ENCODE assay signal across 13 cellular contexts in genomic region chr1:47433453-47434050, GRCh38. TPM values are rescaled to one million over a fixed set of nuclear protein-coding genes. Genes with fewer than 3 reads are reported as not detected.
DNase-seq lines count a peak whose midpoint lies in the region; ATAC-seq and TF ChIP-seq lines count a peak whose summit lies in the region.
"Had no signal": no experiment of that assay in that cellular context is flagged by ENCODE, and none has a peak within 500 bp of the region (broad histone marks: within the 10 kb centered on the region; RNA-seq: fewer than 3 reads in every experiment).

No MANE protein-coding gene starts in this region.

- peaks cover 7 to 26% of the 10 kb centered on the region in 2 experiments; a peak in 3 of 4 replicates for H3K79me1 ChIP-seq in IMR-90 (ENCODE audit: low read depth in 1 of 2, low read length in 2 of 2)

- H2BK15ac ChIP-seq in IMR-90 (ENCODE audit: low read depth, low read length): no peak overlapping the region

- H2AK5ac ChIP-seq in IMR-90 (ENCODE audit: low read depth, low read length): no peak overlapping the region

- no peak overlapping the region for H2BK120ac ChIP-seq in IMR-90 (ENCODE audit: low read depth, low read length)

- no peak overlapping the region for H4K5ac ChIP-seq in IMR-90 (ENCODE audit: low read depth, low read length)

- H3K27me3 ChIP-seq in CD4-positive, alpha-beta T cell (ENCODE audit: control insufficient read depth, insufficient read depth, low read length): peaks cover 34% of the 10 kb centered on the region
- peaks cover 4% of the 10 kb centered on the region for H3K27me3 ChIP-seq in IMR-90 (ENCODE audit: control insufficient read depth, insufficient read depth, low read length)

- H3K4me2 ChIP-seq in IMR-90 (ENCODE audit: low read depth, low read length): no peak overlapping the region

- H3K18ac ChIP-seq in IMR-90 (ENCODE audit: low read depth, low read length): no peak overlapping the region

- no peak for TF ChIP-seq CTCF in CD4-positive, alpha-beta T cell (IDR thresholded peaks at IDR 0.05)
- TF ChIP-seq CTCF in IMR-90 (conservative IDR thresholded peaks at IDR 0.05; ENCODE audit: low read depth, low read length) (no peak), endothelial cell (IDR thresholded peaks at IDR 0.05; ENCODE audit: unreplicated experiment) (no peak), neural crest cell (conservative IDR thresholded peaks at IDR 0.05) (no peak)

- H3K4ac ChIP-seq in IMR-90 (ENCODE audit: low read depth, low read length): no peak overlapping the region

- peaks cover 12% of the 10 kb centered on the region for H3K4me1 ChIP-seq in IMR-90 (ENCODE audit: control insufficient read depth, insufficient read depth, low read length)

- intact Hi-C loops in CD4-positive, alpha-beta T cell (cut with DNase I, micrococcal nuclease): loop anchor here (2.0 to 10.0 kb wide), 4 partner anchors 101 to 709 kb away; partner anchors contain the start of genes CMPK1 (in 1 of the 2) and STIL (in 1 of the 2)
- intact Hi-C loops in IMR-90 (cut with micrococcal nuclease): loop anchor here (10.0 kb wide), 1 partner anchor 99 kb away; the partner anchor contains the start of gene CMPK1

- H4K20me1 ChIP-seq in IMR-90 (ENCODE audit: insufficient read depth, low read length): peaks cover 4% of the 10 kb centered on the region; the same call in 1 of the 2 replicates

- BruUV-seq in IMR-90 (replicated peaks; lab: Mats Ljungman, UMichigan): no TSS peak

- H3K9me3 Mint-ChIP-seq in CD4-positive, alpha-beta T cell: no peaks in the 10 kb centered on the region
- no peaks in the 10 kb centered on the region for H3K9me3 Mint-ChIP-seq in endothelial cell (ENCODE audit: unreplicated experiment)
- no peaks in the 10 kb centered on the region for H3K9me3 Mint-ChIP-seq in neural crest cell

- no peak overlapping the region for H3K23ac ChIP-seq in IMR-90 (ENCODE audit: low read depth, low read length)

- H3K27me3 Mint-ChIP-seq in CD4-positive, alpha-beta T cell: peaks cover 69% of the 10 kb centered on the region
- H3K27me3 Mint-ChIP-seq in endothelial cell (ENCODE audit: unreplicated experiment) (peaks cover 25% of the 10 kb centered on the region), neural crest cell (ENCODE audit: low read depth) (peaks cover 76% of the 10 kb centered on the region)

- H3K27ac Mint-ChIP-seq in CD4-positive, alpha-beta T cell: no peak overlapping the region
- peak overlapping the region; percentile 30 for H3K27ac Mint-ChIP-seq in endothelial cell (ENCODE audit: unreplicated experiment)
- H3K27ac Mint-ChIP-seq in neural crest cell (ENCODE audit: unreplicated experiment): peak overlapping the region; percentile 46

- no peak overlapping the region for H4K8ac ChIP-seq in IMR-90 (ENCODE audit: low read depth in 2 of 2, low read length in 2 of 2)

- TF ChIP-seq POLR2A in IMR-90 (IDR thresholded peaks at IDR 0.05; ENCODE audit: low read depth, low read length): no peak

- H3K36me3 ChIP-seq in IMR-90 (ENCODE audit: control insufficient read depth, insufficient read depth, low read length): no peaks in the 10 kb centered on the region
- H3K36me3 ChIP-seq: heart right ventricle had no signal

- H3K4me3 ChIP-seq in IMR-90 (ENCODE audit: insufficient read depth, low read depth, low read length): no peak overlapping the region

- WGBS in IMR-90 (ENCODE audit: extremely low coverage in 2 of 2, insufficient read length in 1 of 2), 2 experiments: 52% methylated on average over 9 of the region's 33 CpGs; no CpG with 5 or more reads in 1 of the 2 experiments

- H3K9me3 ChIP-seq in CD4-positive, alpha-beta T cell (ENCODE audit: control insufficient read depth, low read length): no peaks in the 10 kb centered on the region
- H3K9me3 ChIP-seq in IMR-90 (ENCODE audit: control insufficient read depth, insufficient read depth, low read length): no peaks in the 10 kb centered on the region
- H3K9me3 ChIP-seq: heart right ventricle had no signal

- ATAC-seq in CD4-positive, alpha-beta T cell (ENCODE audit: poor library complexity): no peak
- ATAC-seq in IMR-90 (ENCODE audit: low read depth): no peak

- no peak overlapping the region for H3K14ac ChIP-seq in IMR-90 (replicated peaks; ENCODE audit: low read depth, low read length)

- no peak overlapping the region for H3K9ac ChIP-seq in IMR-90 (ENCODE audit: low read depth, low read length)

- DNase-seq in CD4-positive, alpha-beta T cell: no peak
- DNase-seq in IMR-90 (no peak), endothelial cell (ENCODE audit: low spot score) (no peak), neural crest cell (ENCODE audit: low read depth, low spot score) (no peak), NCI-H524 treated with DMSO at 0.1 percent for 48 hours (lab: John Stamatoyannopoulos, UW) (no peak), NCI-H2196 (lab: John Stamatoyannopoulos, UW; ENCODE audit: unreplicated experiment) (no peak), hepatic stellate cell (ENCODE audit: low spot score) (no peak), NCI-H1417 (lab: John Stamatoyannopoulos, UW) (no peak)
- DNase-seq: cortex of kidney; NCI-H2029 treated with DMSO at 0.1 percent for 48 hours; stimulated activated CD4-positive, alpha-beta T cell treated with anti-CD3 and anti-CD28 coated beads, Interleukin-12 subunit alpha, Interleukin-12 subunit beta, amount 100 ng/mL, for 4 hours had no signal

- in situ Hi-C loops in IMR-90 (cut with MboI; ENCODE audit: low sequenced_read_pairs): no loop called here

- H3K4me1 Mint-ChIP-seq in CD4-positive, alpha-beta T cell (ENCODE audit: low read depth): peaks cover 45% of the 10 kb centered on the region
- H3K4me1 Mint-ChIP-seq in endothelial cell (ENCODE audit: unreplicated experiment) (peaks cover 40% of the 10 kb centered on the region), neural crest cell (peaks cover 48% of the 10 kb centered on the region)

- H2BK20ac ChIP-seq in IMR-90 (ENCODE audit: low read depth, low read length): no peak overlapping the region

- H3K4me3 Mint-ChIP-seq in CD4-positive, alpha-beta T cell: peak overlapping the region; percentile 84
- H3K4me3 Mint-ChIP-seq in endothelial cell (ENCODE audit: unreplicated experiment): peak overlapping the region; percentile 84
- H3K4me3 Mint-ChIP-seq in neural crest cell: peak overlapping the region; percentile 98

- H2AFZ ChIP-seq in IMR-90 (replicated peaks; ENCODE audit: low read length, poor library complexity): peak overlapping the region; percentile 3

- no peaks in the 10 kb centered on the region for H3K36me3 Mint-ChIP-seq in CD4-positive, alpha-beta T cell (ENCODE audit: low read depth)
- H3K36me3 Mint-ChIP-seq in endothelial cell (ENCODE audit: low read depth, unreplicated experiment) (no peaks in the 10 kb centered on the region), neural crest cell (ENCODE audit: low read depth) (peaks cover 11% of the 10 kb centered on the region)

- POLR2A ChIA-PET in CD4-positive, alpha-beta T cell (lab: Charles Lee): interaction anchor here (0.7 kb wide), 1 partner anchor 16 kb away, joined by 3 read pairs; no protein-coding TSS in a partner anchor
- POLR2A ChIA-PET in IMR-90 (lab: Charles Lee; ENCODE audit: unreplicated experiment): no interaction called here

- H2AK9ac ChIP-seq in IMR-90 (replicated peaks; ENCODE audit: low read depth, low read length, poor library complexity): peak overlapping the region; percentile 74

- H2BK5ac ChIP-seq in IMR-90 (ENCODE audit: low read depth, low read length, poor library complexity, severe bottlenecking): no peak overlapping the region

- H3K9me1 ChIP-seq in IMR-90 (ENCODE audit: insufficient read depth, low read length): peaks cover 7% of the 10 kb centered on the region

- TF ChIP-seq RAD21 in IMR-90 (IDR thresholded peaks at IDR 0.05; ENCODE audit: low read length): no peak

- dilution Hi-C loops in IMR-90 (cut with HindIII; ENCODE audit: low sequenced_read_pairs, unreplicated experiment): no loop called here

- no peak overlapping the region for H4K91ac ChIP-seq in IMR-90 (ENCODE audit: insufficient read depth, low read depth, low read length)

- CTCF ChIA-PET in CD4-positive, alpha-beta T cell (lab: Charles Lee): interaction anchor here (1.2 to 1.3 kb wide), 2 partner anchors 277 to 293 kb away, joined by 3 to 7 read pairs; no protein-coding TSS in a partner anchor
- CTCF ChIA-PET in IMR-90 (lab: Yijun Ruan, JAX): interaction anchor here (1.2 to 2.6 kb wide), 4 partner anchors 9 to 292 kb away, joined by 3 to 7 read pairs (median 3); no protein-coding TSS in a partner anchor

- no peak overlapping the region for H3K56ac ChIP-seq in IMR-90 (ENCODE audit: extremely low read depth, insufficient read depth, low read length)

- no peak overlapping the region for H3K27ac ChIP-seq in CD4-positive, alpha-beta T cell (ENCODE audit: low read depth, low read length)
- H3K27ac ChIP-seq in IMR-90 (ENCODE audit: insufficient read depth, low read length): no peak overlapping the region
- H3K27ac ChIP-seq: heart right ventricle had no signal

TF ChIP-seq in IMR-90, 13 proteins besides CTCF, POLR2A, EP300 and RAD21 (continues in another document):
- TF ChIP-seq RFX5 (IDR thresholded peaks at IDR 0.05; ENCODE audit: low read depth, low read length) (no peak), USF2 (IDR thresholded peaks at IDR 0.05; ENCODE audit: low read depth, low read length) (no peak), MAZ (IDR thresholded peaks at IDR 0.05; ENCODE audit: borderline replicate concordance, low read depth, low read length) (no peak), NFE2L2 (IDR thresholded peaks at IDR 0.05; ENCODE audit: low read depth, low read length) (no peak), CEBPB (IDR thresholded peaks at IDR 0.05; ENCODE audit: low read depth, low read length) (no peak), CHD1 (IDR thresholded peaks at IDR 0.05; ENCODE audit: low read depth, low read length) (no peak)

RNA-seq across cellular contexts. Expression of gene FOXD2, which starts 4.3 kb away (rescaled TPM):
- under 1 TPM; 0.22 to 0.34 TPM for total RNA-seq in CD4-positive, alpha-beta T cell
- total RNA-seq in IMR-90 (2012; rRNA removed): under 0.01 TPM in 2 replicates
- 0.03 and 0.04 TPM in 2 replicates for polyA plus RNA-seq in IMR-90 (2012; rRNA removed)
- polyA plus RNA-seq in IMR-90 (2012; cell fraction: cytosol; rRNA removed): 0.03 and 0.10 TPM in 2 replicates
- polyA plus RNA-seq in IMR-90 (2012; cell fraction: nucleus; rRNA removed; ENCODE audit: low replicate concordance): 0.10 and 0.17 TPM in 2 replicates
- total RNA-seq in endothelial cell (ENCODE audit: unreplicated experiment): 0.15 TPM
- 17.3 and 19.4 TPM in 2 replicates for total RNA-seq in neural crest cell

RNA-seq across cellular contexts. Expression of gene FOXE3, which starts 17.5 kb away (rescaled TPM):
- total RNA-seq in CD4-positive, alpha-beta T cell: not detected
- total RNA-seq in IMR-90 (2012; rRNA removed): not detected in 2 replicates
- 0.12 TPM in 1 of 2 replicates, not detected in the other for polyA plus RNA-seq in IMR-90 (2012; rRNA removed)
- 0.03 and 0.13 TPM in 2 replicates for polyA plus RNA-seq in IMR-90 (2012; cell fraction: cytosol; rRNA removed)
- polyA plus RNA-seq in IMR-90 (2012; cell fraction: nucleus; rRNA removed; ENCODE audit: low replicate concordance): 0.03 and 0.18 TPM in 2 replicates
- not detected for total RNA-seq in endothelial cell (ENCODE audit: unreplicated experiment)
- total RNA-seq in neural crest cell: 0.35 TPM in 1 of 2 replicates, not detected in the other
- total RNA-seq: heart right ventricle, HT-29 had no signal

Comparison
In these comparisons a context has a peak if more than half of its experiments do, and no peak if none do; other contexts are left out.
1. RNA of gene FOXD2, which starts 4.3 kb away (total RNA-seq): 17.3 to 19.4 TPM in neural crest cell; 0.22 to 0.34 TPM in CD4-positive, alpha-beta T cell, 0.15 TPM in endothelial cell (single experiment) and under 0.01 TPM in IMR-90; every median in the first group is over 10 times any median in the second.
2. Peak in every context shown above with its lines, with median percentiles within 50 percentile points of each other: H3K4me3 Mint-ChIP-seq.